ENCODE assay signal across 10 cellular contexts in the genomic region with DNA sequence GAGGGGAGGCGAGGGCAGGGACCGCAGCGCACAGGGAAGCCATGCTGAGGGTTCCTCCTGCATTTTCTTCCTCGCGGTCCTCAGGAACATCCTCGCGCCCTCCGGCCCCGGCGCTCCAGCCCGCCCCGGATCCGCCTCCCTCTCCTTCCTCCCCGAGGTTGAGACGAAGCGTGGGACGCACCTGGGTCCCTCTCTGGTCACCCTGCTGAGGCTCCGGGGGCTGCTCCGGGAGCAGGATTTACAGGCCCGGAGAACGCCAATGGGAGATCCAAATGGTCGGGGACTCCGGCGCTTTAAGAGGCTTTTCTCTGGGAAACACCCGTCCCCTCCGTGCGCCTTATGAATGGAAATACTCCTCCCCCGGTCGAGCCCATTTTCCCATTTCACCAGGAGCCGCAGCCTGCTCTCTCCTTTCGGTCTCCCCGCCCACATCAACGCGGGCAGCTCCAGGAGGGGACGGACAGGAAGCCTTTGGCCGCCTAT. TPM values are rescaled to one million over a fixed set of nuclear protein-coding genes. Genes with fewer than 3 reads are reported as not detected.
DNase-seq lines count a peak whose midpoint lies in the region; TF ChIP-seq lines count a peak whose summit lies in the region.
"Had no signal": no experiment of that assay in that cellular context is flagged by ENCODE, and none has a peak within 500 bp of the region (broad histone marks: within the 10 kb centered on the region; RNA-seq: fewer than 3 reads in every experiment).

No MANE protein-coding gene starts in this region.

- H3K27ac Mint-ChIP-seq in Caco-2 (ENCODE audit: unreplicated experiment): no peak overlapping the region

- POLR2A ChIA-PET in Caco-2 (lab: Charles Lee): no interaction called here

- H3K9me3 ChIP-seq in adrenal gland (replicated peaks in 1 of 3): peaks cover 0 to 9% (median 0%) of the 10 kb centered on the region in 3 donors
- no peaks in the 10 kb centered on the region for H3K9me3 ChIP-seq in Caco-2

- TF ChIP-seq POLR2A in adrenal gland (IDR thresholded peaks at IDR 0.05): no peak

- no peaks in the 10 kb centered on the region for H3K4me1 Mint-ChIP-seq in Caco-2 (ENCODE audit: low read depth, unreplicated experiment)

- TF ChIP-seq CTCF in adrenal gland (IDR thresholded peaks at IDR 0.05): no peak
- TF ChIP-seq CTCF in Caco-2 (IDR thresholded peaks at IDR 0.05; ENCODE audit: insufficient read depth in 1 of 2, low read depth in 1 of 2, low read length in 1 of 2, severe bottlenecking in 1 of 2, unreplicated experiment in 1 of 2): no peak

- peak overlapping the region in 1 of 5 donors; percentile 2 for H3K27ac ChIP-seq in adrenal gland
- H3K27ac ChIP-seq: BLaER1 had no signal

- intact Hi-C loops in adrenal gland (cut with DNase I) (no loop called here), Caco-2 (cut with micrococcal nuclease; ENCODE audit: unreplicated experiment) (no loop called here), posterior vena cava (cut with DNase I) (no loop called here)

- H3K36me3 ChIP-seq in adrenal gland (replicated peaks in 1 of 2) (no peaks in the 10 kb centered on the region), Caco-2 (ENCODE audit: control insufficient read depth, insufficient read depth, low read length) (no peaks in the 10 kb centered on the region)
- H3K36me3 ChIP-seq: BLaER1 had no signal

- H3K27me3 Mint-ChIP-seq in Caco-2 (ENCODE audit: insufficient read depth, unreplicated experiment): peaks cover 9% of the 10 kb centered on the region

- H3K4me3 ChIP-seq in adrenal gland (peak overlapping the region in 1 of 4 donors; percentile 38), Caco-2 (ENCODE audit: low read depth, low read length) (no peak overlapping the region)
- H3K4me3 ChIP-seq: BLaER1 had no signal

- BruUV-seq in Caco-2 (replicated peaks; lab: Mats Ljungman, UMichigan): no TSS peak

- H3K4me3 Mint-ChIP-seq in Caco-2 (ENCODE audit: unreplicated experiment): no peak overlapping the region

- H3K4me1 ChIP-seq in adrenal gland (replicated peaks in 1 of 2) (no peaks in the 10 kb centered on the region), Caco-2 (no peaks in the 10 kb centered on the region)
- H3K4me1 ChIP-seq: BLaER1 had no signal

- DNase-seq in 8988T (peak; percentile 32), NCI-H146 treated with DMSO at 0.1 percent for 48 hours (lab: John Stamatoyannopoulos, UW; ENCODE audit: unreplicated experiment) (peak; percentile 76), adrenal gland (peak; percentile 7 to 76 (median 21)), iris pigment epithelial cell (ENCODE audit: low read depth) (peak; percentile 6), Caco-2 (no peak), posterior vena cava (ENCODE audit: low spot score) (no peak), GF-D8 (lab: John Stamatoyannopoulos, UW) (no peak)
- no peak for DNase-seq in stimulated activated CD4-positive, alpha-beta T cell treated with anti-CD3 and anti-CD28 coated beads, Interleukin-15, amount 100 ng/mL, for 24 hours
- DNase-seq: NK-92 treated with Interleukin-12 subunit alpha and Interleukin-12 subunit beta, amount 100 ng/mL, for 24 hours had no signal

- CTCF ChIA-PET in Caco-2 (lab: Charles Lee): no interaction called here

- WGBS in adrenal gland, 4 donors: 1 to 7% (median 4%) methylated on average over 21 to 36 of the region's 36 CpGs

- no peaks in the 10 kb centered on the region for H3K36me3 Mint-ChIP-seq in Caco-2 (ENCODE audit: insufficient read depth, unreplicated experiment)

- H3K9me3 Mint-ChIP-seq in Caco-2 (ENCODE audit: unreplicated experiment): peaks cover 14% of the 10 kb centered on the region

- H3K27me3 ChIP-seq in adrenal gland (no peaks in the 10 kb centered on the region), Caco-2 (replicated peaks; ENCODE audit: control insufficient read depth, insufficient read depth, low read length) (no peaks in the 10 kb centered on the region)
- H3K27me3 ChIP-seq: BLaER1 had no signal

RNA-seq across cellular contexts. Expression of a gene that starts 0.4 kb away (rescaled TPM):
- total RNA-seq in adrenal gland (1 to 10 TPM in 3 of 8 donors, under 1 TPM in 5; 0.09 to 3.2 (median 0.47) TPM), Caco-2 (2022) (0.07 and 0.14 TPM in 2 replicates), posterior vena cava (under 1 TPM; 0.05 to 0.09 TPM)
- 1 to 10 TPM; 1.0 to 4.3 (median 2.7) TPM for polyA plus RNA-seq in adrenal gland

Comparison
In these comparisons a context has a peak if more than half of its experiments do, and no peak if none do; other contexts are left out.
1. DNase-seq: peak in 8988T (single experiment), NCI-H146 treated with DMSO at 0.1 percent for 48 hours (single experiment), adrenal gland (7 of 7) and iris pigment epithelial cell (single experiment); none in Caco-2 (0 of 2), posterior vena cava (single experiment), stimulated activated CD4-positive, alpha-beta T cell treated with anti-CD3 and anti-CD28 coated beads, Interleukin-15, amount 100 ng/mL, for 24 hours (single experiment) and GF-D8 (single experiment).